Comparison of ENCODE assay signal across 20 cellular contexts in genomic region chrX:107626481-107626880, GRCh38.
"Had no signal": no experiment of that assay in that cellular context is flagged by ENCODE, and none has a peak within 500 bp of the region (broad histone marks: within the 10 kb centered on the region; RNA-seq: fewer than 3 reads in every experiment).

No MANE protein-coding gene starts in this region.

- H3K27me3 Mint-ChIP-seq: activated naive CD8-positive, alpha-beta T cell treated with anti-CD3 and anti-CD28 coated beads for 36 hours; central memory CD8-positive, alpha-beta T cell; effector memory CD8-positive, alpha-beta T cell had no signal

- H3K4me3 ChIP-seq: breast epithelium, dorsolateral prefrontal cortex, left lung, upper lobe of right lung had no signal

- H3K9me3 ChIP-seq: left lung, upper lobe of right lung had no signal

- H3K9me3 Mint-ChIP-seq: activated naive CD8-positive, alpha-beta T cell treated with anti-CD3 and anti-CD28 coated beads for 36 hours; activated T-cell treated with anti-CD3 and anti-CD28 coated beads, Interleukin-2, amount 50 U/mL, for 4 hours; central memory CD8-positive, alpha-beta T cell; effector memory CD8-positive, alpha-beta T cell; immature natural killer cell had no signal

- H3K4me1 ChIP-seq: breast epithelium, parathyroid adenoma had no signal

- H3K36me3 ChIP-seq: breast epithelium, left lung, upper lobe of right lung, WERI-Rb-1 had no signal

- H3K9ac ChIP-seq: parathyroid adenoma had no signal

- H3K27me3 ChIP-seq: left lung, upper lobe of right lung had no signal

- H3K36me3 Mint-ChIP-seq: activated naive CD8-positive, alpha-beta T cell treated with anti-CD3 and anti-CD28 coated beads for 36 hours; immature natural killer cell had no signal

- H2AFZ ChIP-seq: parathyroid adenoma had no signal

- H3K27ac ChIP-seq: breast epithelium, dorsolateral prefrontal cortex, left lung, parathyroid adenoma, upper lobe of right lung, WERI-Rb-1 had no signal

- H3K4me3 Mint-ChIP-seq: activated naive CD8-positive, alpha-beta T cell treated with anti-CD3 and anti-CD28 coated beads for 36 hours; activated T-cell treated with anti-CD3 and anti-CD28 coated beads, Interleukin-2, amount 50 U/mL, for 4 hours; central memory CD8-positive, alpha-beta T cell; effector memory CD8-positive, alpha-beta T cell; immature natural killer cell; nephron had no signal

- DNase-seq: activated CD4-positive, alpha-beta T cell treated with anti-CD3 and anti-CD28 coated beads, Interleukin-2, amount 50 U/mL, for 1 hour; activated CD4-positive, CD25-positive, alpha-beta regulatory T cell treated with anti-CD3 and anti-CD28 coated beads, Interleukin-2, amount 50 U/mL, for 72 hours; activated CD8-positive, alpha-beta memory T cell treated with anti-CD3 and anti-CD28 coated beads, Interleukin-2, amount 50 U/mL, for 4 hours; activated naive CD4-positive, alpha-beta T cell treated with Interleukin-2 at 50 U/mL for 16 hours; activated naive CD8-positive, alpha-beta T cell treated with anti-CD3 and anti-CD28 coated beads for 36 hours; activated T-cell treated with anti-CD3 and anti-CD28 coated beads, Interleukin-2, amount 50 U/mL, for 4 hours; dorsolateral prefrontal cortex; effector memory CD8-positive, alpha-beta T cell; foreskin melanocyte; immature natural killer cell; left lung; stimulated activated CD4-positive, alpha-beta T cell treated with anti-CD3 and anti-CD28 coated beads, Interleukin-2, amount 100 ng/mL, for 48 hours; stimulated activated naive CD4-positive, alpha-beta T cell; T1000; upper lobe of right lung; WERI-Rb-1 had no signal

- H3K27ac Mint-ChIP-seq: activated naive CD8-positive, alpha-beta T cell treated with anti-CD3 and anti-CD28 coated beads for 36 hours; effector memory CD8-positive, alpha-beta T cell; nephron had no signal
